ENCODE assay signal across 22 cellular contexts in genomic region chr6:73927421-73927820, GRCh38.
"Had no signal": no experiment of that assay in that cellular context is flagged by ENCODE, and none has a peak within 500 bp of the region (broad histone marks: within the 10 kb centered on the region; RNA-seq: fewer than 3 reads in every experiment).

No MANE protein-coding gene starts in this region.

- H3K4me3 ChIP-seq: coronary artery, dorsolateral prefrontal cortex, esophagus muscularis mucosa, gastroesophageal sphincter, heart left ventricle, hepatocyte, left lung, lower lobe of right lung had no signal

- H3K4me3 Mint-ChIP-seq: immature natural killer cell; naive thymus-derived CD4-positive, alpha-beta T cell had no signal

- H3K27ac ChIP-seq: coronary artery, dorsolateral prefrontal cortex, esophagus muscularis mucosa, foreskin keratinocyte, gastroesophageal sphincter, heart left ventricle, hepatocyte, left lung, lower lobe of right lung had no signal

- H3K27me3 ChIP-seq: esophagus muscularis mucosa, foreskin keratinocyte, gastroesophageal sphincter, heart left ventricle, hepatocyte, left lung had no signal

- H3K79me2 ChIP-seq: hepatocyte had no signal

- H3K4me1 ChIP-seq: esophagus muscularis mucosa, gastroesophageal sphincter, left lung, lower lobe of right lung had no signal

- H3K36me3 ChIP-seq: esophagus muscularis mucosa, gastroesophageal sphincter, heart left ventricle, left lung, lower lobe of right lung had no signal

- H3K4me1 Mint-ChIP-seq: immature natural killer cell; naive thymus-derived CD4-positive, alpha-beta T cell had no signal

- DNase-seq: dermis blood vessel endothelial cell; dorsolateral prefrontal cortex; effector CD4-positive, alpha-beta T cell; effector memory CD4-positive, alpha-beta T cell; foreskin keratinocyte; heart left ventricle; hypothalamus; immature natural killer cell; islet precursor cell; kidney; kidney glomerular epithelial cell; left colon; left lung; left ventricle myocardium superior; lower lobe of right lung; mesenchymal stem cell; midbrain; naive thymus-derived CD4-positive, alpha-beta T cell had no signal

- H3K36me3 Mint-ChIP-seq: immature natural killer cell had no signal

- H3K4me2 ChIP-seq: hepatocyte had no signal

- H3K27ac Mint-ChIP-seq: immature natural killer cell; naive thymus-derived CD4-positive, alpha-beta T cell had no signal

- H2AFZ ChIP-seq: hepatocyte had no signal
